1 cellular context compared by ENCODE assay signal in the genomic region with DNA sequence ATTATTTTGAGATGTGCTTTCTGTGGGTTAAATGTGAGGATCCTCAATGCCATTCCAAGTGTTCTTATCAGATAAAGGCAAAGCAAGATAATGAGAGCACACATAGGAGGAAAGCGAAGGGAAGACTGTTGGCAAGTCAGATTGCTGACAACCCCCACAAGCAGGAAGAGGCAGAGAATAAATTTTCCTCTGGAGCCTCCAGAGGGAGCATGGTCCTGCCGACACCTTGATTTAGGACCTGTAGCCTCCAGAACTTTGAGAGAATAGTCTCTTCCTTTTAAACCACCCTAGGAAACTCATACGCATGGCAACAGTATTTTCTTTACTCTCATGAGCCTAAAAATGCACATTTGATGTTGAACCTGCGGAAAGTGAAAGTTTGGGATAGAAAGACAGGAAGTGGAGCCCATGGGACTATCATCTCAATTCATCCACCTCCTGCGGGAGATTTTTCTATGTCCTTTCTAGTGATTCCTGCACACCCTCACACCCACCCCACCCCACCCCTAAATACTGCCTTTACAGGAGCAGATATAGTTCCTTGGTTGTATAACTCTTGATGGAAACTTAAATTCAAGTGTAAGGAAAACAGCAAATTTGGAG.
TF ChIP-seq lines count a peak whose summit lies in the region.

No MANE protein-coding gene starts in this region.

TF ChIP-seq in HCT116, 20 proteins besides CTCF, POLR2A, EP300 and RAD21 (continued from another document):
- TF ChIP-seq, protein P1, sequence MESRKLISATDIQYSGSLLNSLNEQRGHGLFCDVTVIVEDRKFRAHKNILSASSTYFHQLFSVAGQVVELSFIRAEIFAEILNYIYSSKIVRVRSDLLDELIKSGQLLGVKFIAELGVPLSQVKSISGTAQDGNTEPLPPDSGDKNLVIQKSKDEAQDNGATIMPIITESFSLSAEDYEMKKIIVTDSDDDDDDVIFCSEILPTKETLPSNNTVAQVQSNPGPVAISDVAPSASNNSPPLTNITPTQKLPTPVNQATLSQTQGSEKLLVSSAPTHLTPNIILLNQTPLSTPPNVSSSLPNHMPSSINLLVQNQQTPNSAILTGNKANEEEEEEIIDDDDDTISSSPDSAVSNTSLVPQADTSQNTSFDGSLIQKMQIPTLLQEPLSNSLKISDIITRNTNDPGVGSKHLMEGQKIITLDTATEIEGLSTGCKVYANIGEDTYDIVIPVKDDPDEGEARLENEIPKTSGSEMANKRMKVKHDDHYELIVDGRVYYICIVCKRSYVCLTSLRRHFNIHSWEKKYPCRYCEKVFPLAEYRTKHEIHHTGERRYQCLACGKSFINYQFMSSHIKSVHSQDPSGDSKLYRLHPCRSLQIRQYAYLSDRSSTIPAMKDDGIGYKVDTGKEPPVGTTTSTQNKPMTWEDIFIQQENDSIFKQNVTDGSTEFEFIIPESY (IDR thresholded peaks at IDR 0.05; ENCODE audit: extremely low read depth, insufficient replicate concordance, low read length), result no peak
- no peak for TF ChIP-seq FOSL1 (IDR thresholded peaks at IDR 0.05; ENCODE audit: low read depth)
TF ChIP-seq in HCT116: peak in this region for 2.
